In genomic region chr1:39195166-39196111, GRCh38 we compare ENCODE assay signal across 8 cellular contexts. TPM values are rescaled to one million over a fixed set of nuclear protein-coding genes. Genes with fewer than 3 reads are reported as not detected.
DNase-seq lines count a peak whose midpoint lies in the region; ATAC-seq and TF ChIP-seq lines count a peak whose summit lies in the region.

No MANE protein-coding gene starts in this region.

- H3K36me3 Mint-ChIP-seq in effector memory CD8-positive, alpha-beta T cell (ENCODE audit: insufficient read depth) = peaks cover 17% of the 10 kb centered on the region
- H3K36me3 Mint-ChIP-seq in glutamatergic neuron (ENCODE audit: unreplicated experiment) = no peaks in the 10 kb centered on the region

- CTCF ChIA-PET in RWPE1 (lab: Yijun Ruan, JAX) = no interaction called here

- H3K4me1 Mint-ChIP-seq in effector memory CD8-positive, alpha-beta T cell (ENCODE audit: low read depth in 2 of 2) = peaks cover 41 to 65% of the 10 kb centered on the region in 2 donors
- H3K4me1 Mint-ChIP-seq in glutamatergic neuron (ENCODE audit: low read depth, unreplicated experiment) = peaks cover 16% of the 10 kb centered on the region

- peak; percentile 47 for ATAC-seq in effector memory CD8-positive, alpha-beta T cell (replicated peaks)
- ATAC-seq in HG03280 (IDR thresholded peaks at IDR 0.05; ENCODE audit: unreplicated experiment) = no peak

- no peak overlapping the region for H3K4me3 ChIP-seq in rectal smooth muscle tissue (ENCODE audit: low read length)

- peaks cover 35% of the 10 kb centered on the region for H3K4me1 ChIP-seq in rectal smooth muscle tissue (ENCODE audit: control insufficient read depth, insufficient read depth, low read length)

- no peak overlapping the region for H3K9ac ChIP-seq in rectal smooth muscle tissue (ENCODE audit: low read length)

- peak overlapping the region; percentile 92 to 97 for H3K27ac Mint-ChIP-seq in effector memory CD8-positive, alpha-beta T cell
- no peak overlapping the region for H3K27ac Mint-ChIP-seq in glutamatergic neuron (ENCODE audit: unreplicated experiment)

- peak overlapping the region; percentile 45 to 74 for H3K4me3 Mint-ChIP-seq in effector memory CD8-positive, alpha-beta T cell
- H3K4me3 Mint-ChIP-seq in glutamatergic neuron (ENCODE audit: unreplicated experiment) = no peak overlapping the region

- TF ChIP-seq CTCF in RWPE1 (conservative IDR thresholded peaks at IDR 0.05; ENCODE audit: low read depth) (no peak), glutamatergic neuron (IDR thresholded peaks at IDR 0.05; ENCODE audit: partially characterized antibody, unreplicated experiment) (no peak)

- DNase-seq in EH (ENCODE audit: low read depth) = peak; percentile 87
- peak; percentile 30 for DNase-seq in RWPE1 (ENCODE audit: low spot score)
- no peak for DNase-seq in effector memory CD8-positive, alpha-beta T cell
- no peak for DNase-seq in NCI-H345 treated with DMSO at 0.1 percent for 48 hours (lab: John Stamatoyannopoulos, UW; ENCODE audit: unreplicated experiment)
- no peak for DNase-seq in NCI-H2196 treated with DMSO at 0.1 percent for 48 hours (lab: John Stamatoyannopoulos, UW; ENCODE audit: unreplicated experiment)
- DNase-seq in glutamatergic neuron = no peak

- H3K36me3 ChIP-seq in rectal smooth muscle tissue (ENCODE audit: control insufficient read depth, insufficient read depth, low read length) = no peaks in the 10 kb centered on the region

- no peaks in the 10 kb centered on the region for H3K27me3 Mint-ChIP-seq in effector memory CD8-positive, alpha-beta T cell
- peaks cover 8% of the 10 kb centered on the region for H3K27me3 Mint-ChIP-seq in glutamatergic neuron (ENCODE audit: unreplicated experiment)

- H3K27me3 ChIP-seq in rectal smooth muscle tissue (ENCODE audit: control insufficient read depth, insufficient read depth, low read length) = no peaks in the 10 kb centered on the region

- no peaks in the 10 kb centered on the region for H3K9me3 Mint-ChIP-seq in effector memory CD8-positive, alpha-beta T cell
- peaks cover 6% of the 10 kb centered on the region for H3K9me3 Mint-ChIP-seq in glutamatergic neuron (ENCODE audit: unreplicated experiment)

- POLR2A ChIA-PET in RWPE1 (lab: Yijun Ruan, JAX; ENCODE audit: low non-redundant PET) = no interaction called here

- H3K27ac ChIP-seq in RWPE1 (no peak overlapping the region), rectal smooth muscle tissue (ENCODE audit: low read depth, low read length) (peak overlapping the region; percentile 79)

RNA-seq across cellular contexts. Expression of gene MACF1, which starts 9.1 kb away (rescaled TPM):
- 657 TPM for total RNA-seq in glutamatergic neuron (ENCODE audit: unreplicated experiment)

Comparison
In these comparisons a context has a peak if more than half of its experiments do, and no peak if none do; other contexts are left out.
1. DNase-seq: peak in EH (single experiment) and RWPE1 (single experiment); none in effector memory CD8-positive, alpha-beta T cell (0 of 3), NCI-H345 treated with DMSO at 0.1 percent for 48 hours (single experiment), NCI-H2196 treated with DMSO at 0.1 percent for 48 hours (single experiment) and glutamatergic neuron (single experiment).